ENCODE assay signal across 10 cellular contexts in the genomic region with DNA sequence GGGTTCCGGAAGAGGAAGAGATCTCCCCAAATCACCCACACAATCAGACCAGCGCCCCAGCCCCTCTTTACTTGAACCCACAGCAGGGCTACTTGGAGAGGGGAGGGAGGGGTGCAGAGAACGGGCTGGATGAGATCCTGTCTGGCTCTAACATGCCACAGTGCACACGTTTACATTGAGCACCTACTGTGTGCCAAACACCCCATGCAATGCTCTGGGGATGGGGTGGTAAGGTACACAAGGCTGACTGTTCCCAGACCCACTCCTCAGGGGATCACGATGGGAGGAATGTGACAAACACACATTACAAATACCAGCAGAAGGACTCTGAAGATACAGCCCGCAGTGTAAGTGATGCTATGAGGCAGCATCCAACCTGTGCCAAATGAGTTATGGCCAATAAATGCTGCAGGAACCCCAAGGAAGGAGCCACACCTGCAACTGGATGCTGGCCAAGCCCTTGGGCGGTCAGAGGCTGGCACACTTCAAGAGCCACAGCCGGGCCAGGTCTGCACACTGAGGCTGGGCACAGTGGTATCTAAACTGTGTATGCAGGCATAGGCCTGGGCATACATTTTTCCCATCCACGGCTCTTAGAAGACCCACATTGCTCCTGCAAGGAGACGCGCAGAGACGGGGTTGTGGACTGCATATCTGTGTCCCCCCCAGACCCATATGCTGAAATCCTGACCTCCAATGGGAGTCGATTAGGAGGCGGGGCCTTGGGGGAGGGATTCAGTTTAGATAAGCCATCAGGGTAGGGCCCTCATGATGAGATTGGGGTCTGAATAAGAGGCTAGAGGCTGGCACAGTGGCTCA. TPM values are rescaled to one million over a fixed set of nuclear protein-coding genes. Genes with fewer than 3 reads are reported as not detected.
DNase-seq lines count a peak whose midpoint lies in the region; ATAC-seq and TF ChIP-seq lines count a peak whose summit lies in the region.
"Had no signal": no experiment of that assay in that cellular context is flagged by ENCODE, and none has a peak within 500 bp of the region (broad histone marks: within the 10 kb centered on the region; RNA-seq: fewer than 3 reads in every experiment).

No MANE protein-coding gene starts in this region.

- 48 to 81% methylated on average over 14 of the region's 14 CpGs for WGBS in sigmoid colon, 2 donors

- TF ChIP-seq CTCF in RWPE1 (conservative IDR thresholded peaks at IDR 0.05; ENCODE audit: low read depth) (no peak), sigmoid colon (IDR thresholded peaks at IDR 0.05) (no peak)

- peaks cover 56% of the 10 kb centered on the region for H3K36me3 ChIP-seq in effector memory CD4-positive, alpha-beta T cell (ENCODE audit: control insufficient read depth, insufficient read depth, low read length)
- no peaks in the 10 kb centered on the region for H3K36me3 ChIP-seq in sigmoid colon

- no peak for DNase-seq in activated CD4-positive, alpha-beta T cell treated with anti-CD3 and anti-CD28 coated beads for 36 hours
- DNase-seq in activated CD4-positive, alpha-beta T cell treated with anti-CD3 and anti-CD28 coated beads, Interleukin-2, amount 50 U/mL, for 48 hours: no peak
- DNase-seq in RWPE1 (ENCODE audit: low spot score): peak; percentile 87
- no peak for DNase-seq in effector memory CD4-positive, alpha-beta T cell
- DNase-seq in sigmoid colon: peak; percentile 44
- DNase-seq: NCI-H1436 treated with DMSO at 0.1 percent for 48 hours, T-helper 2 cell had no signal

- no peak for TF ChIP-seq EP300 in sigmoid colon (IDR thresholded peaks at IDR 0.05)

- POLR2A ChIA-PET in activated CD4-positive, alpha-beta T cell treated with anti-CD3 and anti-CD28 coated beads for 36 hours (lab: Charles Lee): interaction anchor here (0.6 kb wide), 1 partner anchor 616 kb away, joined by 3 read pairs; no protein-coding TSS in a partner anchor
- POLR2A ChIA-PET in RWPE1 (lab: Yijun Ruan, JAX; ENCODE audit: low non-redundant PET): interaction anchor here (0.6 kb wide), 1 partner anchor 9 kb away, joined by 12 read pairs; no protein-coding TSS in a partner anchor

- intact Hi-C loops in activated CD4-positive, alpha-beta T cell treated with anti-CD3 and anti-CD28 coated beads for 36 hours (cut with DNase I, micrococcal nuclease): no loop called here
- intact Hi-C loops in sigmoid colon (cut with DNase I): no loop called here

- H3K27me3 ChIP-seq in effector memory CD4-positive, alpha-beta T cell (replicated peaks; ENCODE audit: control insufficient read depth, insufficient read depth, low read length, poor library complexity, severe bottlenecking): no peaks in the 10 kb centered on the region
- H3K27me3 ChIP-seq in sigmoid colon: peaks cover under 1 to 8% (median 5%) of the 10 kb centered on the region in 3 donors

- no peak overlapping the region for H3K4me3 ChIP-seq in effector memory CD4-positive, alpha-beta T cell (ENCODE audit: insufficient read depth, low read depth, low read length, poor library complexity, severe bottlenecking)
- no peak overlapping the region for H3K4me3 ChIP-seq in sigmoid colon

- TF ChIP-seq POLR2A in sigmoid colon (IDR thresholded peaks at IDR 0.05): no peak

- peaks cover 50% of the 10 kb centered on the region for H3K36me3 Mint-ChIP-seq in activated CD4-positive, alpha-beta T cell treated with anti-CD3 and anti-CD28 coated beads for 36 hours (ENCODE audit: low read depth)

- CTCF ChIA-PET in activated CD4-positive, alpha-beta T cell treated with anti-CD3 and anti-CD28 coated beads for 36 hours (lab: Charles Lee): interaction anchor here (0.6 to 1.0 kb wide), 3 partner anchors 95 to 260 kb away, joined by 3 read pairs; no protein-coding TSS in a partner anchor
- CTCF ChIA-PET in RWPE1 (lab: Yijun Ruan, JAX): interaction anchor here (0.6 kb wide), 1 partner anchor 370 kb away, joined by 3 read pairs; no protein-coding TSS in a partner anchor

- peak overlapping the region; percentile 74 for H3K27ac Mint-ChIP-seq in activated CD4-positive, alpha-beta T cell treated with anti-CD3 and anti-CD28 coated beads for 36 hours

- H3K27ac ChIP-seq in RWPE1 (no peak overlapping the region), sigmoid colon (no peak overlapping the region)
- peak overlapping the region; percentile 73 for H3K27ac ChIP-seq in effector memory CD4-positive, alpha-beta T cell (ENCODE audit: insufficient read depth, low read length, poor library complexity, severe bottlenecking)

- H3K9me3 ChIP-seq in effector memory CD4-positive, alpha-beta T cell (ENCODE audit: control insufficient read depth, low read length): no peaks in the 10 kb centered on the region
- no peaks in the 10 kb centered on the region for H3K9me3 ChIP-seq in sigmoid colon

- no peak overlapping the region for H3K4me3 Mint-ChIP-seq in activated CD4-positive, alpha-beta T cell treated with anti-CD3 and anti-CD28 coated beads for 36 hours

- peaks cover 86% of the 10 kb centered on the region for H3K4me1 ChIP-seq in effector memory CD4-positive, alpha-beta T cell (ENCODE audit: control insufficient read depth, insufficient read depth, low read length, poor library complexity, severe bottlenecking)
- H3K4me1 ChIP-seq in sigmoid colon: peaks cover 0 to 2% (median under 1%) of the 10 kb centered on the region in 4 donors

- H3K9me3 Mint-ChIP-seq in activated CD4-positive, alpha-beta T cell treated with anti-CD3 and anti-CD28 coated beads for 36 hours (ENCODE audit: low read depth): no peaks in the 10 kb centered on the region

- ATAC-seq in activated CD4-positive, alpha-beta T cell treated with anti-CD3 and anti-CD28 coated beads for 36 hours: no peak
- ATAC-seq in GM19351 (IDR thresholded peaks at IDR 0.05; ENCODE audit: unreplicated experiment): no peak
- ATAC-seq in HG03354 (IDR thresholded peaks at IDR 0.05; ENCODE audit: poor library complexity, severe bottlenecking, unreplicated experiment): no peak
- ATAC-seq in HG03521 (IDR thresholded peaks at IDR 0.05; ENCODE audit: unreplicated experiment): no peak

- H3K27me3 Mint-ChIP-seq in activated CD4-positive, alpha-beta T cell treated with anti-CD3 and anti-CD28 coated beads for 36 hours: no peaks in the 10 kb centered on the region

- peaks cover 87% of the 10 kb centered on the region for H3K4me1 Mint-ChIP-seq in activated CD4-positive, alpha-beta T cell treated with anti-CD3 and anti-CD28 coated beads for 36 hours

RNA-seq across cellular contexts. Expression of a gene that starts 6.4 kb away (rescaled TPM):
- total RNA-seq in activated CD4-positive, alpha-beta T cell treated with anti-CD3 and anti-CD28 coated beads for 36 hours: 100 to 1,000 TPM; 158 to 165 TPM
- total RNA-seq in sigmoid colon: 1 to 10 TPM; 5.8 to 10.0 (median 8.5) TPM
- 10 to 100 TPM in 1 of 3 donors, 1 to 10 TPM in 1, under 1 TPM in 1; 0.60 to 59.5 (median 2.8) TPM for polyA plus RNA-seq in sigmoid colon

Comparison
In these comparisons a context has a peak if more than half of its experiments do, and no peak if none do; other contexts are left out.
1. DNase-seq: peak in RWPE1 (single experiment) and sigmoid colon (single experiment); none in activated CD4-positive, alpha-beta T cell treated with anti-CD3 and anti-CD28 coated beads for 36 hours (single experiment), activated CD4-positive, alpha-beta T cell treated with anti-CD3 and anti-CD28 coated beads, Interleukin-2, amount 50 U/mL, for 48 hours (0 of 2) and effector memory CD4-positive, alpha-beta T cell (0 of 3).
2. RNA of a gene that starts 6.4 kb away (total RNA-seq): 158 to 165 TPM in activated CD4-positive, alpha-beta T cell treated with anti-CD3 and anti-CD28 coated beads for 36 hours; 5.8 to 10.0 TPM in sigmoid colon; every median in the first group is over 10 times any median in the second.